ENCODE assay signal across 8 cellular contexts in genomic region chr6:39088331-39088730, GRCh38. TPM values are rescaled to one million over a fixed set of nuclear protein-coding genes. Genes with fewer than 3 reads are reported as not detected.
A peak's percentile ranks its signal among the peaks of the same experiment; 100 is the strongest.
DNase-seq lines count a peak whose midpoint lies in the region; ATAC-seq, FAIRE-seq and TF ChIP-seq lines count a peak whose summit lies in the region.

No MANE protein-coding gene starts in this region.

- FAIRE-seq in kidney (lab: Jason Lieb, UNC): no peak

- no peaks in the 10 kb centered on the region for H3K9me3 ChIP-seq in IMR-90 (ENCODE audit: control insufficient read depth, insufficient read depth, low read length)
- no peaks in the 10 kb centered on the region for H3K9me3 ChIP-seq in kidney (ENCODE audit: control insufficient read depth in 1 of 2, low read length in 2 of 2)
- no peaks in the 10 kb centered on the region for H3K9me3 ChIP-seq in upper lobe of right lung

- H2BK15ac ChIP-seq in IMR-90 (ENCODE audit: low read depth, low read length): no peak overlapping the region

- dilution Hi-C loops in IMR-90 (cut with HindIII; ENCODE audit: low sequenced_read_pairs, unreplicated experiment): no loop called here

- H4K5ac ChIP-seq in IMR-90 (ENCODE audit: low read depth, low read length): no peak overlapping the region

- H3K4me2 ChIP-seq in IMR-90 (ENCODE audit: low read depth, low read length): no peak overlapping the region

- TF ChIP-seq CTCF in IMR-90 (conservative IDR thresholded peaks at IDR 0.05; ENCODE audit: low read depth, low read length) (peak; percentile 48), kidney (IDR thresholded peaks at IDR 0.05; ENCODE audit: borderline replicate concordance, extremely low read depth, insufficient read depth) (peak; percentile 36), upper lobe of right lung (IDR thresholded peaks at IDR 0.05) (peak; percentile 43)

- peaks cover 6% of the 10 kb centered on the region; the same call in 1 of the 2 replicates for H3K27me3 ChIP-seq in IMR-90 (ENCODE audit: control insufficient read depth, insufficient read depth, low read length)
- no peaks in the 10 kb centered on the region for H3K27me3 ChIP-seq in upper lobe of right lung

- H3K36me3 ChIP-seq in IMR-90 (ENCODE audit: control insufficient read depth, insufficient read depth, low read length) (no peaks in the 10 kb centered on the region), kidney (ENCODE audit: control insufficient read depth in 1 of 2, insufficient read depth in 2 of 2, low read length in 2 of 2) (no peaks in the 10 kb centered on the region), upper lobe of right lung (no peaks in the 10 kb centered on the region)

- H3K27ac ChIP-seq in IMR-90 (ENCODE audit: insufficient read depth, low read length) (no peak overlapping the region), kidney (ENCODE audit: low read depth in 2 of 2, low read length in 2 of 2) (no peak overlapping the region), upper lobe of right lung (no peak overlapping the region)

- no peak overlapping the region for H4K8ac ChIP-seq in IMR-90 (ENCODE audit: low read depth in 2 of 2, low read length in 2 of 2)

- H2AFZ ChIP-seq in IMR-90 (replicated peaks; ENCODE audit: low read length, poor library complexity): no peak overlapping the region

- ATAC-seq in IMR-90 (ENCODE audit: low read depth): peak; percentile 99
- peak; percentile 80 for ATAC-seq in upper lobe of right lung
- ATAC-seq in HG02973 (IDR thresholded peaks at IDR 0.05; ENCODE audit: unreplicated experiment): no peak
- ATAC-seq in HG02798 (IDR thresholded peaks at IDR 0.05; ENCODE audit: poor library complexity, unreplicated experiment): no peak

- H3K18ac ChIP-seq in IMR-90 (ENCODE audit: low read depth, low read length): no peak overlapping the region

- POLR2A ChIA-PET in IMR-90 (lab: Charles Lee; ENCODE audit: unreplicated experiment): no interaction called here

- DNase-seq in COR-L47 (lab: John Stamatoyannopoulos, UW) (peak; percentile 17), IMR-90 (peak; percentile 68), astrocyte of the hippocampus (ENCODE audit: low read depth, low spot score) (peak; percentile 85), kidney (no peak), upper lobe of right lung (no peak)
- DNase-seq in activated CD4-positive, CD25-positive, alpha-beta regulatory T cell (lab: John Stamatoyannopoulos, UW): no peak

- peak; percentile 48 for TF ChIP-seq RAD21 in IMR-90 (IDR thresholded peaks at IDR 0.05; ENCODE audit: low read length)

- H3K4ac ChIP-seq in IMR-90 (ENCODE audit: low read depth, low read length): no peak overlapping the region

- no TSS peak for BruUV-seq in IMR-90 (replicated peaks; lab: Mats Ljungman, UMichigan)

- no peaks in the 10 kb centered on the region for H3K9me1 ChIP-seq in IMR-90 (ENCODE audit: insufficient read depth, low read length)

- H3K4me3 ChIP-seq in IMR-90 (ENCODE audit: insufficient read depth, low read depth, low read length) (no peak overlapping the region), kidney (ENCODE audit: low read length in 2 of 2) (no peak overlapping the region), upper lobe of right lung (no peak overlapping the region)

- H3K79me1 ChIP-seq in IMR-90 (ENCODE audit: low read depth in 1 of 2, low read length in 2 of 2): no peaks in the 10 kb centered on the region

- no peak overlapping the region for H2AK9ac ChIP-seq in IMR-90 (replicated peaks; ENCODE audit: low read depth, low read length, poor library complexity)

- no peak for TF ChIP-seq POLR2A in IMR-90 (IDR thresholded peaks at IDR 0.05; ENCODE audit: low read depth, low read length)

- CTCF ChIA-PET in IMR-90 (lab: Yijun Ruan, JAX): interaction anchor here (0.7 to 1.9 kb wide), 3 partner anchors 14 to 215 kb away, joined by 3 to 12 read pairs (median 5); no protein-coding TSS in a partner anchor

- H2BK20ac ChIP-seq in IMR-90 (ENCODE audit: low read depth, low read length): no peak overlapping the region

- H3K4me1 ChIP-seq in IMR-90 (ENCODE audit: control insufficient read depth, insufficient read depth, low read length) (no peaks in the 10 kb centered on the region), kidney (ENCODE audit: control insufficient read depth in 1 of 2, insufficient read depth in 1 of 2, low read depth in 1 of 2, low read length in 2 of 2) (no peaks in the 10 kb centered on the region), upper lobe of right lung (no peaks in the 10 kb centered on the region)

- no peaks in the 10 kb centered on the region for H4K20me1 ChIP-seq in IMR-90 (ENCODE audit: insufficient read depth, low read length)

- H2AK5ac ChIP-seq in IMR-90 (ENCODE audit: low read depth, low read length): no peak overlapping the region

- intact Hi-C loops in IMR-90 (cut with micrococcal nuclease) (loop anchor here (1.0 kb wide), 4 partner anchors 14 to 222 kb away; no protein-coding TSS in a partner anchor), kidney (cut with DNase I) (no loop called here), upper lobe of right lung (cut with DNase I) (no loop called here)

- in situ Hi-C loops in IMR-90 (cut with MboI; ENCODE audit: low sequenced_read_pairs): no loop called here

- no peak overlapping the region for H3K56ac ChIP-seq in IMR-90 (ENCODE audit: extremely low read depth, insufficient read depth, low read length)

- H2BK120ac ChIP-seq in IMR-90 (ENCODE audit: low read depth, low read length): no peak overlapping the region

- WGBS in IMR-90 (ENCODE audit: extremely low coverage in 2 of 2, insufficient read length in 1 of 2), 2 experiments: 4% methylated on average over 3 of the region's 4 CpGs; no CpG with 5 or more reads in 1 of the 2 experiments

- H3K9ac ChIP-seq in IMR-90 (ENCODE audit: low read depth, low read length) (no peak overlapping the region), kidney (ENCODE audit: low read length in 2 of 2) (no peak overlapping the region)

- H4K91ac ChIP-seq in IMR-90 (ENCODE audit: insufficient read depth, low read depth, low read length): no peak overlapping the region

- H3K14ac ChIP-seq in IMR-90 (replicated peaks; ENCODE audit: low read depth, low read length): no peak overlapping the region

- H3K23ac ChIP-seq in IMR-90 (ENCODE audit: low read depth, low read length): no peak overlapping the region

- H2BK5ac ChIP-seq in IMR-90 (ENCODE audit: low read depth, low read length, poor library complexity, severe bottlenecking): no peak overlapping the region

TF ChIP-seq in IMR-90, 13 proteins besides CTCF, POLR2A, EP300 and RAD21:
- TF ChIP-seq SMC3 (IDR thresholded peaks at IDR 0.05; ENCODE audit: low read depth, low read length): peak; percentile 20; the same call in 1 of the 2 replicates
- no peak for TF ChIP-seq MXI1 (IDR thresholded peaks at IDR 0.05; ENCODE audit: borderline replicate concordance, low read depth, low read length)

RNA-seq across cellular contexts. Expression of gene SAYSD1, which starts 26.7 kb away (rescaled TPM):
- 5.9 and 9.4 TPM in 2 replicates for total RNA-seq in IMR-90 (2012; rRNA removed)
- polyA plus RNA-seq in IMR-90 (2012; rRNA removed): 5.7 and 6.5 TPM in 2 replicates
- 4.0 and 4.5 TPM in 2 replicates for polyA plus RNA-seq in IMR-90 (2012; cell fraction: cytosol; rRNA removed)
- polyA plus RNA-seq in IMR-90 (2012; cell fraction: nucleus; rRNA removed; ENCODE audit: low replicate concordance): 1.9 and 6.5 TPM in 2 replicates
- 20.4 TPM for total RNA-seq in kidney
- polyA plus RNA-seq in kidney (ENCODE audit: insufficient read depth, low read depth, low replicate concordance): 17.1 TPM
- total RNA-seq in upper lobe of right lung: 15.2 TPM

RNA-seq across cellular contexts. Expression of gene GLP1R, which starts 39.8 kb away (rescaled TPM):
- total RNA-seq in IMR-90 (2012; rRNA removed) (not detected in 2 replicates), kidney (0.22 TPM), upper lobe of right lung (not detected)
- polyA plus RNA-seq in IMR-90 (2012; rRNA removed) (not detected in 2 replicates), kidney (ENCODE audit: insufficient read depth, low read depth, low replicate concordance) (0.13 TPM)
- polyA plus RNA-seq in IMR-90 (2012; cell fraction: cytosol; rRNA removed): not detected in 2 replicates
- not detected in 2 replicates for polyA plus RNA-seq in IMR-90 (2012; cell fraction: nucleus; rRNA removed; ENCODE audit: low replicate concordance)

Comparison
In these comparisons a context has a peak if more than half of its experiments do, and no peak if none do; other contexts are left out.
1. DNase-seq: peak in COR-L47 (single experiment), IMR-90 (single experiment) and astrocyte of the hippocampus (single experiment); none in kidney (single experiment), upper lobe of right lung (single experiment) and activated CD4-positive, CD25-positive, alpha-beta regulatory T cell (0 of 4).
2. ATAC-seq: peak in IMR-90 (single experiment) and upper lobe of right lung (single experiment); none in HG02973 (single experiment) and HG02798 (single experiment).
3. Peak in every context shown above with its lines, with median percentiles within 50 percentile points of each other: CTCF ChIP-seq.